6 cellular contexts compared by ENCODE assay signal in the genomic region with DNA sequence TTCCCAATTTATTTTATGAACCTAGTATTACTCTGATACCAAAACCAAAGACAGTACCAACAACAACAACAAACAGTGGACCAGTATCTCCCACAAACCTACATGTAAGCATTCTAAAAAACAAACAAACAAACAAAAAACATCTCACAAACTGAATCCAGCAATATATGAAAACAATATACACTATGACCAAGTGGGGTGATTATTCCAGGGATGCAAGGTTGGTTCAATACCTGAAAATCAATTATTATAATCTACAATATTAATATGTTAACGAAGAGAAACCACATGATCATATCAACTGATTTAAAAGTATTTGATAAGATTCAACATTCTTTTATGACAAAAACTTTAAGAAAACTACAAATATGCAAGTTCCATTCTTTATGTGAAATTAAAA.
"Had no signal": no experiment of that assay in that cellular context is flagged by ENCODE, and none has a peak within 500 bp of the region (broad histone marks: within the 10 kb centered on the region; RNA-seq: fewer than 3 reads in every experiment).

No MANE protein-coding gene starts in this region.

- H3K27ac Mint-ChIP-seq: IgD-negative memory B cell had no signal

- H3K27ac ChIP-seq: HL-60 had no signal

- H3K27me3 Mint-ChIP-seq: IgD-negative memory B cell had no signal

- H3K4me1 Mint-ChIP-seq: IgD-negative memory B cell had no signal

- FAIRE-seq: HepG2, HTR-8/SVneo had no signal

- ATAC-seq: HepG2 had no signal

- H3K4me3 Mint-ChIP-seq: IgD-negative memory B cell had no signal

- DNase-seq: IMR-90, KBM-7 had no signal
